8 cellular contexts compared by ENCODE assay signal in the genomic region with DNA sequence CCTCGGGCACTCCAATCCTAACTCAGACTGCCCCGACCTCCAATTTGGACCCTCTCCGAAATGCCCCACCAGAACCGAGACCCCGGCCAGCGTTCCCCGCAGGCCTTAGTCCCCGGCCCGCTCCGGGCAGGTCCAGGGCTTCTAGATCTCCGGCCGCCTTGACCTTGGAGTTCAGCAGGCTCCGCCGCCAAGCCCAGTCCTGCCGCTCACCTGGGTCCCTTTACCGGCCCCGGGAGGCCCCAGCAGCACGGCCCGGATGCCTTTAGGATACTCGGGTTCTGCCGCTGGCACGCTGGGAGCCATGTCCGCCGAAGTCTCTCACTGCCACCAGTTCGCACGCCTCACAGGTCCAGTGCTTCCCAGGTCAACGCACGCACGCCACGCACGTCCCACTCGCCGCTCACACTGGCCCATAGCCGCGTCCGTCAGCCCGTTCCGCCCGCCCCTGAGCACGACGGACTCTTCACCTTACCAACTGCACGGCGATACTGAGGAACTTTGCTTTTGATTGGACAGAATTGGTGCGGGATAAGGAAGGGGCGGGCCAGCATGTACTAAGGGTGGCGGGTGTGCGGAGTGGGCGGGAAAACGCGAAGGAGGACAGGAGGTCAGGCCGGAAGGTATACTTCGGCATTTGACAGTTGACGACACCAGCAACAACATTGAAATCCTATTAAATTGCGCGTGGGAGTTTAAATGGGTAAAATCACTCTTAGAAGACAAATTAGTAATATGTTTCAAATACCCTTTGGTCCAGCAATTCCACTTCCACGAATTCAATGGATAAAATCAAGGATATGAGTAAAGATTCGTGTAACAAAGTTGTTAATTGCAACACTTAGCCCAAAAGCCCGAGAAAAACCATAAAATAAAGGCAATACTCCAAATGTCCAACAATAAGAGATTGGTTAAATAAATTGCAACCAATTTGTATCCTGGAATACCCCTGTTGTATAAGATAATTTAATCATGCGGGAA. TPM values are rescaled to one million over a fixed set of nuclear protein-coding genes. Genes with fewer than 3 reads are reported as not detected.
DNase-seq lines count a peak whose midpoint lies in the region; ATAC-seq, FAIRE-seq and TF ChIP-seq lines count a peak whose summit lies in the region.

Gene AK2 (minus strand): TSS at position 358 of the 978 bp plus-strand sequence. CDS start 55 bp downstream, at position 303.

- peaks cover 33% of the 10 kb centered on the region for H3K36me3 Mint-ChIP-seq in activated naive CD8-positive, alpha-beta T cell treated with anti-CD3 and anti-CD28 coated beads, Interleukin-2, amount 50 U/mL, for 24 hours (ENCODE audit: low read depth)

- peak within 1 kb of the TSS; percentile 97 for H3K27ac Mint-ChIP-seq in activated naive CD8-positive, alpha-beta T cell treated with anti-CD3 and anti-CD28 coated beads, Interleukin-2, amount 50 U/mL, for 24 hours

- H3K27me3 ChIP-seq in pancreas (no peaks in the 10 kb centered on the region), tibial artery (no peaks in the 10 kb centered on the region)

- H3K27me3 Mint-ChIP-seq in activated naive CD8-positive, alpha-beta T cell treated with anti-CD3 and anti-CD28 coated beads, Interleukin-2, amount 50 U/mL, for 24 hours = no peaks in the 10 kb centered on the region

- no peaks in the 10 kb centered on the region for H3K9me3 Mint-ChIP-seq in activated naive CD8-positive, alpha-beta T cell treated with anti-CD3 and anti-CD28 coated beads, Interleukin-2, amount 50 U/mL, for 24 hours

- H3K4me1 Mint-ChIP-seq in activated naive CD8-positive, alpha-beta T cell treated with anti-CD3 and anti-CD28 coated beads, Interleukin-2, amount 50 U/mL, for 24 hours = peaks cover 46% of the 10 kb centered on the region

- TF ChIP-seq CTCF in GM12865 (IDR thresholded peaks at IDR 0.05; ENCODE audit: insufficient read depth, low read depth, low read length, missing control alignments) (no peak), pancreas (IDR thresholded peaks at IDR 0.05) (no peak), tibial artery (IDR thresholded peaks at IDR 0.05) (no peak)

- ATAC-seq in HG02763 (IDR thresholded peaks at IDR 0.05; ENCODE audit: unreplicated experiment) (peak; percentile 99), Right ventricle myocardium superior (ENCODE audit: poor library complexity) (peak; percentile 100), pancreas (peak; percentile 99 to 100 (median 99))
- ATAC-seq in activated naive CD8-positive, alpha-beta T cell treated with anti-CD3 and anti-CD28 coated beads, Interleukin-2, amount 50 U/mL, for 24 hours = peak; percentile 100

- H3K27ac ChIP-seq in pancreas (peak within 1 kb of the TSS; percentile 43 to 76 (median 68)), tibial artery (peak within 1 kb of the TSS; percentile 76 to 86)

- peak; percentile 99 for DNase-seq in GM12865 (ENCODE audit: low read depth)
- DNase-seq in NCI-H1417 treated with DMSO at 0.1 percent for 48 hours (lab: John Stamatoyannopoulos, UW) = peak; percentile 99
- DNase-seq in SW480 (ENCODE audit: low spot score) = peak; percentile 99
- peak; percentile 93 for DNase-seq in activated naive CD8-positive, alpha-beta T cell treated with anti-CD3 and anti-CD28 coated beads, Interleukin-2, amount 50 U/mL, for 24 hours
- peak; percentile 98 for DNase-seq in Right ventricle myocardium superior
- peak; percentile 94 to 98 (median 96) for DNase-seq in pancreas
- peak; percentile 96 to 98 for DNase-seq in tibial artery

- 3% methylated on average over 59 of the region's 59 CpGs for WGBS in pancreas, 2 donors

- peak within 1 kb of the TSS; percentile 91 for H3K4me3 ChIP-seq in GM12865 (ENCODE audit: low read depth, low read length)
- H3K4me3 ChIP-seq in pancreas = peak within 1 kb of the TSS; percentile 64 to 82 (median 70)
- H3K4me3 ChIP-seq in tibial artery = peak within 1 kb of the TSS; percentile 82 to 89

- H3K4me3 Mint-ChIP-seq in activated naive CD8-positive, alpha-beta T cell treated with anti-CD3 and anti-CD28 coated beads, Interleukin-2, amount 50 U/mL, for 24 hours = peak within 1 kb of the TSS; percentile 98

- H3K4me1 ChIP-seq in pancreas = peaks cover 7 to 20% (median 19%) of the 10 kb centered on the region in 3 donors
- peaks cover 0 to 25% (median 17%) of the 10 kb centered on the region in 4 donors for H3K4me1 ChIP-seq in tibial artery

- H3K36me3 ChIP-seq in pancreas (no peaks in the 10 kb centered on the region), tibial artery (peaks cover 0 to 4% (median 0%) of the 10 kb centered on the region in 3 donors)

- intact Hi-C loops in Right ventricle myocardium superior (cut with DNase I) = no loop called here
- intact Hi-C loops in pancreas (cut with DNase I) = no loop called here
- intact Hi-C loops in tibial artery (cut with DNase I; ENCODE audit: low total_unique reads) = no loop called here

- H3K9me3 ChIP-seq in pancreas (no peaks in the 10 kb centered on the region), tibial artery (no peaks in the 10 kb centered on the region)

- FAIRE-seq in pancreas (lab: Jason Lieb, UNC) = peak; percentile 88

RNA-seq across cellular contexts. Expression of gene AK2, which starts in this region (rescaled TPM):
- total RNA-seq in Right ventricle myocardium superior = 124 TPM
- total RNA-seq in pancreas = 10 to 100 TPM; 42.6 to 78.7 (median 61.4) TPM
- polyA plus RNA-seq in pancreas = 10 to 100 TPM; 40.5 to 64.4 TPM

Comparison
In these comparisons a context has a peak if more than half of its experiments do, and no peak if none do; other contexts are left out.
1. Peak in every context shown above with its lines: DNase-seq, ATAC-seq, H3K4me3 ChIP-seq and H3K27ac ChIP-seq.